In the genomic region with DNA sequence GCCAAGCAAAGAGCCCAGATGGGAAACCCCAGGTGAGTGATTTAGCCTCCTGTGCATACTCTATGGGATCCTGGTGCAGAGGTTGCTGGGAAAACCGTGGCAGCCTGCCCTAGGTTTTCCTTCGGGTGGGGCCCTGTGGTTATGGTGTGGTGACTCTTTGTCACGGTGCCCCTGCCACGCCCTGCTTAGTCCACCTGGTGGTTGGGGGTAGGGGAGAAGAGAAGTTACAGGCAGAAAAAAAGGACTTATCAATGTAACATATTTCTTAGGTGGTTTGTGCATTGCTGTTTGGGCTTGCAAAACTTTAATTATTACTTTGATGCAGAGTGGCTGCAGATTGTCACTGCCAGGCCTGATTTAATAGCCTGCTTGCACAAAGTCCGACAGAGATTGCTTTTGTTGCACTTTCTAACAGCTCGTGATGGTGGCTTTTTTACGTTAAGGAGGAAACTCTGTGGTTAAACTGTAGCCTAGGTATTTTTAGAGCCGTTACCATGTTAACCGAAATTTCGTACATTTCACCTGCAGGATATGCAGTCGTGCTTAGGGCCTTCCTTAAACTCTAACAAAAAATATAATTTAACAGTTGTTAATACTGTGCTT, we compare ENCODE assay signal across 1 cellular context.
TF ChIP-seq lines count a peak whose summit lies in the region.

No MANE protein-coding gene starts in this region.

TF ChIP-seq in GM12878, 131 proteins besides CTCF, POLR2A, EP300 and RAD21 (continued from another document):
- TF ChIP-seq, protein P1, sequence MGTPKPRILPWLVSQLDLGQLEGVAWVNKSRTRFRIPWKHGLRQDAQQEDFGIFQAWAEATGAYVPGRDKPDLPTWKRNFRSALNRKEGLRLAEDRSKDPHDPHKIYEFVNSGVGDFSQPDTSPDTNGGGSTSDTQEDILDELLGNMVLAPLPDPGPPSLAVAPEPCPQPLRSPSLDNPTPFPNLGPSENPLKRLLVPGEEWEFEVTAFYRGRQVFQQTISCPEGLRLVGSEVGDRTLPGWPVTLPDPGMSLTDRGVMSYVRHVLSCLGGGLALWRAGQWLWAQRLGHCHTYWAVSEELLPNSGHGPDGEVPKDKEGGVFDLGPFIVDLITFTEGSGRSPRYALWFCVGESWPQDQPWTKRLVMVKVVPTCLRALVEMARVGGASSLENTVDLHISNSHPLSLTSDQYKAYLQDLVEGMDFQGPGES (IDR thresholded peaks at IDR 0.05) = no peak
- no peak for TF ChIP-seq RELA (IDR thresholded peaks at IDR 0.05; ENCODE audit: borderline replicate concordance, partially characterized antibody)
- TF ChIP-seq MYB (IDR thresholded peaks at IDR 0.05; ENCODE audit: borderline replicate concordance, low read depth, low read length) = peak; percentile 98
- TF ChIP-seq TBL1XR1 (IDR thresholded peaks at IDR 0.05; ENCODE audit: low read depth, low read length) = peak; percentile 83; the same call in 1 of the 2 replicates
- no peak for TF ChIP-seq HDGF (IDR thresholded peaks at IDR 0.05)
- peak; percentile 63; the same call in 1 of the 2 replicates for TF ChIP-seq ZNF207 (IDR thresholded peaks at IDR 0.05; ENCODE audit: borderline replicate concordance)
- peak; percentile 35; the same call in 1 of the 2 replicates for TF ChIP-seq POLR2AphosphoS5 (IDR thresholded peaks at IDR 0.05; ENCODE audit: low read length)
- TF ChIP-seq CHD4 (IDR thresholded peaks at IDR 0.05) = no peak
- no peak for TF ChIP-seq MYC (IDR thresholded peaks at IDR 0.05; ENCODE audit: insufficient read depth, insufficient read length, insufficient replicate concordance, low read length, severe bottlenecking)
- TF ChIP-seq, protein P2, sequence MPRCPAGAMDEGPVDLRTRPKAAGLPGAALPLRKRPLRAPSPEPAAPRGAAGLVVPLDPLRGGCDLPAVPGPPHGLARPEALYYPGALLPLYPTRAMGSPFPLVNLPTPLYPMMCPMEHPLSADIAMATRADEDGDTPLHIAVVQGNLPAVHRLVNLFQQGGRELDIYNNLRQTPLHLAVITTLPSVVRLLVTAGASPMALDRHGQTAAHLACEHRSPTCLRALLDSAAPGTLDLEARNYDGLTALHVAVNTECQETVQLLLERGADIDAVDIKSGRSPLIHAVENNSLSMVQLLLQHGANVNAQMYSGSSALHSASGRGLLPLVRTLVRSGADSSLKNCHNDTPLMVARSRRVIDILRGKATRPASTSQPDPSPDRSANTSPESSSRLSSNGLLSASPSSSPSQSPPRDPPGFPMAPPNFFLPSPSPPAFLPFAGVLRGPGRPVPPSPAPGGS (IDR thresholded peaks at IDR 0.05; ENCODE audit: borderline replicate concordance, insufficient read depth, low read depth, low read length, poor library complexity, severe bottlenecking) = peak; percentile 70
- peak; percentile 97 for TF ChIP-seq IKZF1 (conservative IDR thresholded peaks at IDR 0.05)
- peak; percentile 88; the same call in 1 of the 2 replicates for TF ChIP-seq DPF2 (IDR thresholded peaks at IDR 0.05)
- TF ChIP-seq MEF2A (IDR thresholded peaks at IDR 0.05; ENCODE audit: insufficient read depth, low read depth, low read length) = peak; percentile 94
- TF ChIP-seq STAT3 (IDR thresholded peaks at IDR 0.05; ENCODE audit: low read depth, low read length) = no peak
- no peak for TF ChIP-seq POLR2AphosphoS2 (IDR thresholded peaks at IDR 0.05; ENCODE audit: low read depth, low read length)
- peak; percentile 97 for TF ChIP-seq RUNX3 (IDR thresholded peaks at IDR 0.05; ENCODE audit: low read length)
- no peak for TF ChIP-seq ZNF274 (IDR thresholded peaks at IDR 0.05; ENCODE audit: insufficient read depth, insufficient read length)
- TF ChIP-seq RAD51 (IDR thresholded peaks at IDR 0.05) = no peak
- TF ChIP-seq SKIL (IDR thresholded peaks at IDR 0.05; ENCODE audit: low read depth, poor library complexity, severe bottlenecking) = peak; percentile 83
- TF ChIP-seq RB1 (IDR thresholded peaks at IDR 0.05; ENCODE audit: borderline replicate concordance) = no peak
- TF ChIP-seq BCL11A (IDR thresholded peaks at IDR 0.05; ENCODE audit: low read depth, low read length) = peak; percentile 70
- no peak for TF ChIP-seq YY1 (IDR thresholded peaks at IDR 0.05; ENCODE audit: low read depth, low read length)
- no peak for TF ChIP-seq NKRF (conservative IDR thresholded peaks at IDR 0.05)
- TF ChIP-seq CEBPZ (IDR thresholded peaks at IDR 0.05; ENCODE audit: low read depth, low read length) = 0 out of 2 replicates have a peak, but pooled peaks have one; percentile 12
- no peak for TF ChIP-seq CEBPB (IDR thresholded peaks at IDR 0.05; ENCODE audit: borderline replicate concordance in 1 of 2, low read depth in 2 of 2, low read length in 2 of 2)
- TF ChIP-seq IRF4 (IDR thresholded peaks at IDR 0.05; ENCODE audit: low read depth, low read length) = peak; percentile 23; the same call in 1 of the 2 replicates
- no peak for TF ChIP-seq SRF (IDR thresholded peaks at IDR 0.05; ENCODE audit: low read depth in 2 of 2, low read length in 2 of 2)
- no peak for TF ChIP-seq PKNOX1 (IDR thresholded peaks at IDR 0.05)
- TF ChIP-seq, protein P3, sequence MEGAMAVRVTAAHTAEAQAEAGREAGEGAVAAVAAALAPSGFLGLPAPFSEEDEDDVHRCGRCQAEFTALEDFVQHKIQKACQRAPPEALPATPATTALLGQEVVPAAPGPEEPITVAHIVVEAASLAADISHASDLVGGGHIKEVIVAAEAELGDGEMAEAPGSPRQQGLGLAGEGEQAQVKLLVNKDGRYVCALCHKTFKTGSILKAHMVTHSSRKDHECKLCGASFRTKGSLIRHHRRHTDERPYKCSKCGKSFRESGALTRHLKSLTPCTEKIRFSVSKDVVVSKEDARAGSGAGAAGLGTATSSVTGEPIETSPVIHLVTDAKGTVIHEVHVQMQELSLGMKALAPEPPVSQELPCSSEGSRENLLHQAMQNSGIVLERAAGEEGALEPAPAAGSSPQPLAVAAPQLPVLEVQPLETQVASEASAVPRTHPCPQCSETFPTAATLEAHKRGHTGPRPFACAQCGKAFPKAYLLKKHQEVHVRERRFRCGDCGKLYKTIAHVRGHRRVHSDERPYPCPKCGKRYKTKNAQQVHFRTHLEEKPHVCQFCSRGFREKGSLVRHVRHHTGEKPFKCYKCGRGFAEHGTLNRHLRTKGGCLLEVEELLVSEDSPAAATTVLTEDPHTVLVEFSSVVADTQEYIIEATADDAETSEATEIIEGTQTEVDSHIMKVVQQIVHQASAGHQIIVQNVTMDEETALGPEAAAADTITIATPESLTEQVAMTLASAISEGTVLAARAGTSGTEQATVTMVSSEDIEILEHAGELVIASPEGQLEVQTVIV (IDR thresholded peaks at IDR 0.05; ENCODE audit: borderline replicate concordance, partially characterized antibody) = no peak
- TF ChIP-seq SREBF2 (IDR thresholded peaks at IDR 0.05; ENCODE audit: low read length) = no peak
- TF ChIP-seq PAX5 (IDR thresholded peaks at IDR 0.05; ENCODE audit: borderline replicate concordance, low read depth, low read length) = peak; percentile 82; the same call in 1 of the 2 replicates
- no peak for TF ChIP-seq SMARCA5 (IDR thresholded peaks at IDR 0.05)
